8 cellular contexts compared by ENCODE assay signal in the genomic region with DNA sequence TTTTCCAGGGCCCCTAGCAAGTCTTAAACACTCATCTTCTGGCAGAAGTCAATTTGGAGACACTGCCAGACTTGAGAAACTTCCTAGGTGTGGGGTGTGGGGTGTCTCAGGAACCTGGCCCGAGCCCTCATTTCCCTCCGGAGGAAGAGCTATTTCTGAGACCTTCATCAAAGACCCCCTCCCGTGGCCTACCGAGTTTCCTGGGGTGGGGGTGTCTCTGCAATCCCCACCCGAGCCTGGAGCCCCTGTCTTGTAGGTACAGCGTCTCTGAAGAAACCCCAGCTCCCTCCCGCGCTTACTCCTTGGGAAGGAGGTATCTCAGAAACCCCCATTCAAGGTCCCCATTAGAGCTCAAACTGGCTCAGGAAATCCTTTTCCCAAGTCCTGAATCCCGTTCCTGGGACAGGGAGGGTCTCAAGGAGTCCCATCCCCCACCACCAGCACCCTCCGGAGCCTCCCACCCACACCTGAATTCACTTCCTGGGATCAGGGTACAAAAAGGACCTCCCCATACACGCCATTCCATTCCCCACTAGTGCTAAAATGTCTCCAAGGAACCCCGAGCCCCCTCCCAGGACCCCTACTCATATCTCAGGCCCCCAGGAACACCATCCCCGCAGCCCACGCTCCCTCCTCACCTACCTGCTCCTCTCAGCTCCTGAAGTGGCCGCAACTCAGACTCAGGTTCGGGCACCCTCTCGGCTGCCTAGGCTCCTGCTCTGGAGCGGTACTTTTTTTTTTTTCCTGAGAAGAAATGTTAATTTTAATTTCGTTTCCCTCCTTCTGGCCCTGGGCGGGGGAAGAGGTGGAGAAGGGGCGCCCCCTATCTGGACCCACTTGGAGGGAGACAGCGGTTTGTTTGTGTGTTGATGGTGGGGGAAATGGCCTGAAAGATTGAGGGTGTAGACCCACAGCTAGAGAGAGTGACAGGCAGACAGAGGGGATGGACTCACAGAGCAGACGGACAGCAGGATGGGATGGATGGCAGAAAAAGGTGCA. TPM values are rescaled to one million over a fixed set of nuclear protein-coding genes. Genes with fewer than 3 reads are reported as not detected.
A peak's percentile ranks its signal among the peaks of the same experiment; 100 is the strongest.
DNase-seq lines count a peak whose midpoint lies in the region; ATAC-seq and TF ChIP-seq lines count a peak whose summit lies in the region.

No MANE protein-coding gene starts in this region.

- peak overlapping the region; percentile 53 for H3K4me3 ChIP-seq in fibroblast of the aortic adventitia (ENCODE audit: low read depth, low read length)

- DNase-seq in CD1c-positive myeloid dendritic cell (ENCODE audit: extremely low spot score), result peak; percentile 1
- DNase-seq in activated CD4-positive, alpha-beta T cell treated with anti-CD3 and anti-CD28 coated beads, Interleukin-2, amount 50 U/mL, for 48 hours, result peak; percentile 50 to 66
- DNase-seq in fibroblast of the aortic adventitia (ENCODE audit: low read depth), result no peak
- DNase-seq in stimulated activated CD4-positive, alpha-beta T cell treated with anti-CD3 and anti-CD28 coated beads, TNF-alpha, amount 100 ng/mL, for 4 hours (ENCODE audit: low read depth in 3 of 3), result peak in 2 of 3 experiments; percentile 17 to 19
- DNase-seq in DMS53 treated with DMSO at 0.1 percent for 48 hours (lab: John Stamatoyannopoulos, UW; ENCODE audit: unreplicated experiment), result no peak
- no peak for DNase-seq in SKM-1 (lab: John Stamatoyannopoulos, UW; ENCODE audit: unreplicated experiment)
- DNase-seq in NCI-H1417 (lab: John Stamatoyannopoulos, UW), result no peak

- peak; percentile 54 for ATAC-seq in HG02884 (IDR thresholded peaks at IDR 0.05; ENCODE audit: unreplicated experiment)

- TF ChIP-seq CTCF in fibroblast of the aortic adventitia (IDR thresholded peaks at IDR 0.05; ENCODE audit: insufficient read depth, low read length), result peak; percentile 1

RNA-seq across cellular contexts. Expression of a gene that starts 1.1 kb away (rescaled TPM):
- 10.2 and 97.0 TPM in 2 replicates for total RNA-seq in fibroblast of the aortic adventitia (ENCODE audit: low replicate concordance)

RNA-seq across cellular contexts. Expression of a gene that starts 7.0 kb away (rescaled TPM):
- 22.7 and 55.0 TPM in 2 replicates for total RNA-seq in fibroblast of the aortic adventitia (ENCODE audit: low replicate concordance)

RNA-seq across cellular contexts. Expression of a gene that starts 39.8 kb away (rescaled TPM):
- 9.1 and 10.1 TPM in 2 replicates for total RNA-seq in fibroblast of the aortic adventitia (ENCODE audit: low replicate concordance)

RNA-seq across cellular contexts. Expression of a gene that starts 52.6 kb away (rescaled TPM):
- 30.7 and 49.2 TPM in 2 replicates for total RNA-seq in fibroblast of the aortic adventitia (ENCODE audit: low replicate concordance)

RNA-seq across cellular contexts. Expression of a gene that starts 57.2 kb away (rescaled TPM):
- total RNA-seq in fibroblast of the aortic adventitia (ENCODE audit: low replicate concordance), result not detected in 2 replicates

Comparison
In these comparisons a context has a peak if more than half of its experiments do, and no peak if none do; other contexts are left out.
1. DNase-seq: peak in CD1c-positive myeloid dendritic cell (single experiment), activated CD4-positive, alpha-beta T cell treated with anti-CD3 and anti-CD28 coated beads, Interleukin-2, amount 50 U/mL, for 48 hours (2 of 2) and stimulated activated CD4-positive, alpha-beta T cell treated with anti-CD3 and anti-CD28 coated beads, TNF-alpha, amount 100 ng/mL, for 4 hours (2 of 3); none in fibroblast of the aortic adventitia (single experiment), DMS53 treated with DMSO at 0.1 percent for 48 hours (single experiment), SKM-1 (single experiment) and NCI-H1417 (0 of 3).